1 cellular context compared by ENCODE assay signal in the genomic region with DNA sequence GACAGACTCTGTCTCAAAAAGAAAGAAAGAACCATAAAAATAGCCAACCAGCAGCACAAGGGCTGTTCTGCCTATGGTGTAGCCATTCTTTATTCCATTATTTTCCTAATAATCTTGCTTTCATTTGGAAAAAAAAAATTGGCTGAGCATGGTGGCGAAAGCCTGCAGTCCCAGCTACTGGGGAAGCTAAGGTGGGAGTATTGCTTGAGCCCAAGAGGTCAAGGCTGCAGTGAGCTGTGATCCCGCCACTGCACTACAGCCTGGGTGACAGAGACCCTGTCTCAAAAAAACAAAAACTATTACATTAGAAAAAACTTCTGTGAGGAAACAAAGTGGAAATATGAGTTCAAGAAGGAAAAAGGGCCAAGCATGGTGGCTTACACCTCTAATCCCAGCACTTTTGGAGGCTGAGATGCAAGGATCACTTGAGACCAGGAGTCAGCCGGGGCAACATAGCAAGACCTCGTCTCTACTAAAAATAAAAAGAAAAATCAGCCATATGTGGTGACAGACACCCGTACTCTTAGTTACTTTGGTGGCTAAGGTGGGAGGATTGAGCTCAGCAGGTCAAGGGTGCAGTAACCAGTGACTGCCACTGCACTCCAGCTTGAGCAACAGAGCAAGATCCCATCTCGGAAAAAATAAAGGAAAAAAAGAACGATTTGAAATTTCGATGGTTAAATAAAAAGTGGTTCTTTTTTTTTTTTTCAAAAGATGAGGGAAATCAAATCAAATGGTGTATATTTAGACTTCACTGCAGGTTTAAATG.
A peak's percentile ranks its signal among the peaks of the same experiment; 100 is the strongest.
TF ChIP-seq lines count a peak whose summit lies in the region.

No MANE protein-coding gene starts in this region.

TF ChIP-seq in K562, 482 proteins besides CTCF, POLR2A, EP300 and RAD21:
- TF ChIP-seq SMARCA4 (IDR thresholded peaks at IDR 0.05) (no peak), TCF7 (IDR thresholded peaks at IDR 0.05; ENCODE audit: borderline replicate concordance) (no peak), CEBPB (tag; IDR thresholded peaks at IDR 0.05) (0 out of 2 replicates have a peak, but pooled peaks have one; percentile 25), SMARCE1 (IDR thresholded peaks at IDR 0.05) (no peak), RBM25 (IDR thresholded peaks at IDR 0.05; ENCODE audit: low read depth, low read length, severe bottlenecking) (peak; percentile 46), ZNF324 (CRISPR knock-in tag; IDR thresholded peaks at IDR 0.05) (no peak), NCOA2 (IDR thresholded peaks at IDR 0.05; ENCODE audit: partially characterized antibody in 2 of 2) (no peak), ATF1 (CRISPR knock-in tag; IDR thresholded peaks at IDR 0.05) (no peak), ATF1 (tag; IDR thresholded peaks at IDR 0.05) (no peak), BRF1 (IDR thresholded peaks at IDR 0.05; ENCODE audit: borderline replicate concordance, extremely low read depth, insufficient read length) (no peak), POLR2B (IDR thresholded peaks at IDR 0.05; ENCODE audit: low read depth, partially characterized antibody) (no peak), ZNF408 (CRISPR knock-in tag; IDR thresholded peaks at IDR 0.05; ENCODE audit: low read depth) (no peak), ZNF644 (tag; IDR thresholded peaks at IDR 0.05; ENCODE audit: low read depth) (no peak), ARID2 (IDR thresholded peaks at IDR 0.05) (no peak), BCOR (IDR thresholded peaks at IDR 0.05) (peak; percentile 46; the same call in 1 of the 2 replicates), ZNF121 (CRISPR knock-in tag; conservative IDR thresholded peaks at IDR 0.05) (peak; percentile 93), CBX2 (IDR thresholded peaks at IDR 0.05; ENCODE audit: insufficient read depth, low read length, poor library complexity, severe bottlenecking) (no peak), ZC3H8 (IDR thresholded peaks at IDR 0.05) (no peak), ZKSCAN3 (CRISPR knock-in tag; IDR thresholded peaks at IDR 0.05) (no peak), CREB1 (IDR thresholded peaks at IDR 0.05) (no peak), CREB1 (CRISPR knock-in tag; IDR thresholded peaks at IDR 0.05) (no peak), MTA1 (IDR thresholded peaks at IDR 0.05; ENCODE audit: borderline replicate concordance) (no peak)
- TF ChIP-seq, protein P1, sequence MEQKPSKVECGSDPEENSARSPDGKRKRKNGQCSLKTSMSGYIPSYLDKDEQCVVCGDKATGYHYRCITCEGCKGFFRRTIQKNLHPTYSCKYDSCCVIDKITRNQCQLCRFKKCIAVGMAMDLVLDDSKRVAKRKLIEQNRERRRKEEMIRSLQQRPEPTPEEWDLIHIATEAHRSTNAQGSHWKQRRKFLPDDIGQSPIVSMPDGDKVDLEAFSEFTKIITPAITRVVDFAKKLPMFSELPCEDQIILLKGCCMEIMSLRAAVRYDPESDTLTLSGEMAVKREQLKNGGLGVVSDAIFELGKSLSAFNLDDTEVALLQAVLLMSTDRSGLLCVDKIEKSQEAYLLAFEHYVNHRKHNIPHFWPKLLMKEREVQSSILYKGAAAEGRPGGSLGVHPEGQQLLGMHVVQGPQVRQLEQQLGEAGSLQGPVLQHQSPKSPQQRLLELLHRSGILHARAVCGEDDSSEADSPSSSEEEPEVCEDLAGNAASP (IDR thresholded peaks at IDR 0.05): no peak
- TF ChIP-seq, protein P2, sequence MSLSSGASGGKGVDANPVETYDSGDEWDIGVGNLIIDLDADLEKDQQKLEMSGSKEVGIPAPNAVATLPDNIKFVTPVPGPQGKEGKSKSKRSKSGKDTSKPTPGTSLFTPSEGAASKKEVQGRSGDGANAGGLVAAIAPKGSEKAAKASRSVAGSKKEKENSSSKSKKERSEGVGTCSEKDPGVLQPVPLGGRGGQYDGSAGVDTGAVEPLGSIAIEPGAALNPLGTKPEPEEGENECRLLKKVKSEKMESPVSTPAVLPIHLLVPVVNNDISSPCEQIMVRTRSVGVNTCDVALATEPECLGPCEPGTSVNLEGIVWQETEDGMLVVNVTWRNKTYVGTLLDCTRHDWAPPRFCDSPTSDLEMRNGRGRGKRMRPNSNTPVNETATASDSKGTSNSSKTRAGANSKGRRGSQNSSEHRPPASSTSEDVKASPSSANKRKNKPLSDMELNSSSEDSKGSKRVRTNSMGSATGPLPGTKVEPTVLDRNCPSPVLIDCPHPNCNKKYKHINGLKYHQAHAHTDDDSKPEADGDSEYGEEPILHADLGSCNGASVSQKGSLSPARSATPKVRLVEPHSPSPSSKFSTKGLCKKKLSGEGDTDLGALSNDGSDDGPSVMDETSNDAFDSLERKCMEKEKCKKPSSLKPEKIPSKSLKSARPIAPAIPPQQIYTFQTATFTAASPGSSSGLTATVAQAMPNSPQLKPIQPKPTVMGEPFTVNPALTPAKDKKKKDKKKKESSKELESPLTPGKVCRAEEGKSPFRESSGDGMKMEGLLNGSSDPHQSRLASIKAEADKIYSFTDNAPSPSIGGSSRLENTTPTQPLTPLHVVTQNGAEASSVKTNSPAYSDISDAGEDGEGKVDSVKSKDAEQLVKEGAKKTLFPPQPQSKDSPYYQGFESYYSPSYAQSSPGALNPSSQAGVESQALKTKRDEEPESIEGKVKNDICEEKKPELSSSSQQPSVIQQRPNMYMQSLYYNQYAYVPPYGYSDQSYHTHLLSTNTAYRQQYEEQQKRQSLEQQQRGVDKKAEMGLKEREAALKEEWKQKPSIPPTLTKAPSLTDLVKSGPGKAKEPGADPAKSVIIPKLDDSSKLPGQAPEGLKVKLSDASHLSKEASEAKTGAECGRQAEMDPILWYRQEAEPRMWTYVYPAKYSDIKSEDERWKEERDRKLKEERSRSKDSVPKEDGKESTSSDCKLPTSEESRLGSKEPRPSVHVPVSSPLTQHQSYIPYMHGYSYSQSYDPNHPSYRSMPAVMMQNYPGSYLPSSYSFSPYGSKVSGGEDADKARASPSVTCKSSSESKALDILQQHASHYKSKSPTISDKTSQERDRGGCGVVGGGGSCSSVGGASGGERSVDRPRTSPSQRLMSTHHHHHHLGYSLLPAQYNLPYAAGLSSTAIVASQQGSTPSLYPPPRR (CRISPR knock-in tag; IDR thresholded peaks at IDR 0.05; ENCODE audit: borderline replicate concordance): no peak
- TF ChIP-seq, protein P3, sequence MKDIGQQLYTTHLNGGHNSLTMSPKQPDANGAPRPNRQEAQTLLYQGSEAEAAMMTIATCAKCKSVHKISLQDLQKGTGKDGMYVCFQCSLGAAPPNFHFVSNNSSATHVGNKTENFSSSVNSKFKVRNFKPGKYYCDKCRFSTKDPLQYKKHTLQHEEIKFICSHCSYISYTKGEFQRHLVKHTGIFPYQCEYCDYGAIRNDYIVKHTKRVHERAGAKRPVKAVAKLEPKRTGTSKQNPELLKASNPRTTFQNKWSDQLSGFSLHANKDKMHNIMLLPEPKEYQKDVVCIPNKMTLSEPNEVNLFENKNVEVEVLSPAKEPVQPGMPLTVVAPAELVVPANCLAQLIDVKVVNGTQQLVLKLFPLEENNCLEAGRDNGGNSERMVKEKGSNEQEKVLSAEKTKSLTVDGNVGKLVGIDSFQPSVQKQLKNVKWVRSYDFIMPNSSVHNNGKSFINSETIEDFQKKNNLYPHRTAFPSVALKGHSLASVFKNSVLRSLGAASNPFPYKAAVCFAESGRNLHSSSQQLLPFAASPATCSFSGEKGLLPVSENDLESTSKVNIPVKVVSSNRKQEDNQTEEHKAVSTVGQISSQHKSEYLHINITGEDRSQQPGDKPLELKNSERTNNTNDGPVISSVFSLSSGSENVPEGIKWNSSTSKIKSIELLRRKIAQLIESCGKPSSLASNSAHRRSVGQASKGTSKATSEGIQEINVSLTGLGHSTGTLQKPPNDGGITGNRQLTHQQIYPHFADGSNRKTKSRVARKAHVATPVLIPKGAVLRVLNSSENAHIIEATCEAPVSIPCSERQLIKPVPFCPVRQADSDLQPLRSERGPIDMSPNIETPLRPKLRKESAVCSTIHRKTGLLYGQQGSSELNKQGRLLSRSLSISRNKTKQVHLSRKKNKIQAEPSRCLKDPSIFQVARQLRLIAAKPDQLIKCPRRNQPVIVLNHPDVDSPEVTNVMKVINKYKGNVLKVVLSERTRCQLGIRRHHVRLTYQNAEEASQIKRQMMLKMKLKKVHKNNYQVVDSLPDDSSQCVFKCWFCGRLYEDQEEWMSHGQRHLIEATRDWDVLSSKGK (CRISPR knock-in tag; IDR thresholded peaks at IDR 0.05): no peak
- TF ChIP-seq, protein P4, sequence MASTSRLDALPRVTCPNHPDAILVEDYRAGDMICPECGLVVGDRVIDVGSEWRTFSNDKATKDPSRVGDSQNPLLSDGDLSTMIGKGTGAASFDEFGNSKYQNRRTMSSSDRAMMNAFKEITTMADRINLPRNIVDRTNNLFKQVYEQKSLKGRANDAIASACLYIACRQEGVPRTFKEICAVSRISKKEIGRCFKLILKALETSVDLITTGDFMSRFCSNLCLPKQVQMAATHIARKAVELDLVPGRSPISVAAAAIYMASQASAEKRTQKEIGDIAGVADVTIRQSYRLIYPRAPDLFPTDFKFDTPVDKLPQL (IDR thresholded peaks at IDR 0.05; ENCODE audit: extremely low read depth, insufficient read length): no peak
- TF ChIP-seq, protein P5, sequence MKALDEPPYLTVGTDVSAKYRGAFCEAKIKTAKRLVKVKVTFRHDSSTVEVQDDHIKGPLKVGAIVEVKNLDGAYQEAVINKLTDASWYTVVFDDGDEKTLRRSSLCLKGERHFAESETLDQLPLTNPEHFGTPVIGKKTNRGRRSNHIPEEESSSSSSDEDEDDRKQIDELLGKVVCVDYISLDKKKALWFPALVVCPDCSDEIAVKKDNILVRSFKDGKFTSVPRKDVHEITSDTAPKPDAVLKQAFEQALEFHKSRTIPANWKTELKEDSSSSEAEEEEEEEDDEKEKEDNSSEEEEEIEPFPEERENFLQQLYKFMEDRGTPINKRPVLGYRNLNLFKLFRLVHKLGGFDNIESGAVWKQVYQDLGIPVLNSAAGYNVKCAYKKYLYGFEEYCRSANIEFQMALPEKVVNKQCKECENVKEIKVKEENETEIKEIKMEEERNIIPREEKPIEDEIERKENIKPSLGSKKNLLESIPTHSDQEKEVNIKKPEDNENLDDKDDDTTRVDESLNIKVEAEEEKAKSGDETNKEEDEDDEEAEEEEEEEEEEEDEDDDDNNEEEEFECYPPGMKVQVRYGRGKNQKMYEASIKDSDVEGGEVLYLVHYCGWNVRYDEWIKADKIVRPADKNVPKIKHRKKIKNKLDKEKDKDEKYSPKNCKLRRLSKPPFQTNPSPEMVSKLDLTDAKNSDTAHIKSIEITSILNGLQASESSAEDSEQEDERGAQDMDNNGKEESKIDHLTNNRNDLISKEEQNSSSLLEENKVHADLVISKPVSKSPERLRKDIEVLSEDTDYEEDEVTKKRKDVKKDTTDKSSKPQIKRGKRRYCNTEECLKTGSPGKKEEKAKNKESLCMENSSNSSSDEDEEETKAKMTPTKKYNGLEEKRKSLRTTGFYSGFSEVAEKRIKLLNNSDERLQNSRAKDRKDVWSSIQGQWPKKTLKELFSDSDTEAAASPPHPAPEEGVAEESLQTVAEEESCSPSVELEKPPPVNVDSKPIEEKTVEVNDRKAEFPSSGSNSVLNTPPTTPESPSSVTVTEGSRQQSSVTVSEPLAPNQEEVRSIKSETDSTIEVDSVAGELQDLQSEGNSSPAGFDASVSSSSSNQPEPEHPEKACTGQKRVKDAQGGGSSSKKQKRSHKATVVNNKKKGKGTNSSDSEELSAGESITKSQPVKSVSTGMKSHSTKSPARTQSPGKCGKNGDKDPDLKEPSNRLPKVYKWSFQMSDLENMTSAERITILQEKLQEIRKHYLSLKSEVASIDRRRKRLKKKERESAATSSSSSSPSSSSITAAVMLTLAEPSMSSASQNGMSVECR (CRISPR knock-in tag; IDR thresholded peaks at IDR 0.05): no peak
- TF ChIP-seq, protein P6, sequence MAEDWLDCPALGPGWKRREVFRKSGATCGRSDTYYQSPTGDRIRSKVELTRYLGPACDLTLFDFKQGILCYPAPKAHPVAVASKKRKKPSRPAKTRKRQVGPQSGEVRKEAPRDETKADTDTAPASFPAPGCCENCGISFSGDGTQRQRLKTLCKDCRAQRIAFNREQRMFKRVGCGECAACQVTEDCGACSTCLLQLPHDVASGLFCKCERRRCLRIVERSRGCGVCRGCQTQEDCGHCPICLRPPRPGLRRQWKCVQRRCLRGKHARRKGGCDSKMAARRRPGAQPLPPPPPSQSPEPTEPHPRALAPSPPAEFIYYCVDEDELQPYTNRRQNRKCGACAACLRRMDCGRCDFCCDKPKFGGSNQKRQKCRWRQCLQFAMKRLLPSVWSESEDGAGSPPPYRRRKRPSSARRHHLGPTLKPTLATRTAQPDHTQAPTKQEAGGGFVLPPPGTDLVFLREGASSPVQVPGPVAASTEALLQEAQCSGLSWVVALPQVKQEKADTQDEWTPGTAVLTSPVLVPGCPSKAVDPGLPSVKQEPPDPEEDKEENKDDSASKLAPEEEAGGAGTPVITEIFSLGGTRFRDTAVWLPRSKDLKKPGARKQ (CRISPR knock-in tag; IDR thresholded peaks at IDR 0.05): peak; percentile 61; the same call in 1 of the 2 replicates
- TF ChIP-seq, protein P7, sequence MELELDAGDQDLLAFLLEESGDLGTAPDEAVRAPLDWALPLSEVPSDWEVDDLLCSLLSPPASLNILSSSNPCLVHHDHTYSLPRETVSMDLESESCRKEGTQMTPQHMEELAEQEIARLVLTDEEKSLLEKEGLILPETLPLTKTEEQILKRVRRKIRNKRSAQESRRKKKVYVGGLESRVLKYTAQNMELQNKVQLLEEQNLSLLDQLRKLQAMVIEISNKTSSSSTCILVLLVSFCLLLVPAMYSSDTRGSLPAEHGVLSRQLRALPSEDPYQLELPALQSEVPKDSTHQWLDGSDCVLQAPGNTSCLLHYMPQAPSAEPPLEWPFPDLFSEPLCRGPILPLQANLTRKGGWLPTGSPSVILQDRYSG (tag; conservative IDR thresholded peaks at IDR 0.05; ENCODE audit: low read depth): no peak
- TF ChIP-seq, protein P8, sequence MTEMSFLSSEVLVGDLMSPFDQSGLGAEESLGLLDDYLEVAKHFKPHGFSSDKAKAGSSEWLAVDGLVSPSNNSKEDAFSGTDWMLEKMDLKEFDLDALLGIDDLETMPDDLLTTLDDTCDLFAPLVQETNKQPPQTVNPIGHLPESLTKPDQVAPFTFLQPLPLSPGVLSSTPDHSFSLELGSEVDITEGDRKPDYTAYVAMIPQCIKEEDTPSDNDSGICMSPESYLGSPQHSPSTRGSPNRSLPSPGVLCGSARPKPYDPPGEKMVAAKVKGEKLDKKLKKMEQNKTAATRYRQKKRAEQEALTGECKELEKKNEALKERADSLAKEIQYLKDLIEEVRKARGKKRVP (CRISPR knock-in tag; IDR thresholded peaks at IDR 0.05): no peak
